Comparison of ENCODE assay signal across 1 cellular context in the genomic region with DNA sequence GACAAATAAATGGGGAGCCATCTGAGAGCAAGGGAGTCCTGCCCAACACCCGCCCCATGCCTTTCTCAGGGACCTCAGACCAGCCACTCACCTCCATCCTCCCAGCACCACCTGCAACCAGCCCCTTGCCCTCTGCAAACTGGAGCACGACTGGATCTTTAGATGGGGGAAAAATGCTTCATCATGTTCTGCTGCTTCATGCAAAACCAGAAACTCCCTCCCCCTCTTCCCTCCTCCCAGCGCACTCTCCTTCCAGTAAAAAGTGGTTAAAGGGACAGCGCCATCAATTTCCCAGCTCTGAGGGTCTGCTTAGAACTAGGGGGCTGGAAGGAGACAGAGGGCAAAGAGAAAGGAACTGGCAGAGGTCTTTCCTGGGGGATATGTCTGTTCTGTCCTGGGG.
TF ChIP-seq lines count a peak whose summit lies in the region.

No MANE protein-coding gene starts in this region.

TF ChIP-seq in K562, 482 proteins besides CTCF, POLR2A, EP300 and RAD21 (continued from another document):
- TF ChIP-seq, protein P1, sequence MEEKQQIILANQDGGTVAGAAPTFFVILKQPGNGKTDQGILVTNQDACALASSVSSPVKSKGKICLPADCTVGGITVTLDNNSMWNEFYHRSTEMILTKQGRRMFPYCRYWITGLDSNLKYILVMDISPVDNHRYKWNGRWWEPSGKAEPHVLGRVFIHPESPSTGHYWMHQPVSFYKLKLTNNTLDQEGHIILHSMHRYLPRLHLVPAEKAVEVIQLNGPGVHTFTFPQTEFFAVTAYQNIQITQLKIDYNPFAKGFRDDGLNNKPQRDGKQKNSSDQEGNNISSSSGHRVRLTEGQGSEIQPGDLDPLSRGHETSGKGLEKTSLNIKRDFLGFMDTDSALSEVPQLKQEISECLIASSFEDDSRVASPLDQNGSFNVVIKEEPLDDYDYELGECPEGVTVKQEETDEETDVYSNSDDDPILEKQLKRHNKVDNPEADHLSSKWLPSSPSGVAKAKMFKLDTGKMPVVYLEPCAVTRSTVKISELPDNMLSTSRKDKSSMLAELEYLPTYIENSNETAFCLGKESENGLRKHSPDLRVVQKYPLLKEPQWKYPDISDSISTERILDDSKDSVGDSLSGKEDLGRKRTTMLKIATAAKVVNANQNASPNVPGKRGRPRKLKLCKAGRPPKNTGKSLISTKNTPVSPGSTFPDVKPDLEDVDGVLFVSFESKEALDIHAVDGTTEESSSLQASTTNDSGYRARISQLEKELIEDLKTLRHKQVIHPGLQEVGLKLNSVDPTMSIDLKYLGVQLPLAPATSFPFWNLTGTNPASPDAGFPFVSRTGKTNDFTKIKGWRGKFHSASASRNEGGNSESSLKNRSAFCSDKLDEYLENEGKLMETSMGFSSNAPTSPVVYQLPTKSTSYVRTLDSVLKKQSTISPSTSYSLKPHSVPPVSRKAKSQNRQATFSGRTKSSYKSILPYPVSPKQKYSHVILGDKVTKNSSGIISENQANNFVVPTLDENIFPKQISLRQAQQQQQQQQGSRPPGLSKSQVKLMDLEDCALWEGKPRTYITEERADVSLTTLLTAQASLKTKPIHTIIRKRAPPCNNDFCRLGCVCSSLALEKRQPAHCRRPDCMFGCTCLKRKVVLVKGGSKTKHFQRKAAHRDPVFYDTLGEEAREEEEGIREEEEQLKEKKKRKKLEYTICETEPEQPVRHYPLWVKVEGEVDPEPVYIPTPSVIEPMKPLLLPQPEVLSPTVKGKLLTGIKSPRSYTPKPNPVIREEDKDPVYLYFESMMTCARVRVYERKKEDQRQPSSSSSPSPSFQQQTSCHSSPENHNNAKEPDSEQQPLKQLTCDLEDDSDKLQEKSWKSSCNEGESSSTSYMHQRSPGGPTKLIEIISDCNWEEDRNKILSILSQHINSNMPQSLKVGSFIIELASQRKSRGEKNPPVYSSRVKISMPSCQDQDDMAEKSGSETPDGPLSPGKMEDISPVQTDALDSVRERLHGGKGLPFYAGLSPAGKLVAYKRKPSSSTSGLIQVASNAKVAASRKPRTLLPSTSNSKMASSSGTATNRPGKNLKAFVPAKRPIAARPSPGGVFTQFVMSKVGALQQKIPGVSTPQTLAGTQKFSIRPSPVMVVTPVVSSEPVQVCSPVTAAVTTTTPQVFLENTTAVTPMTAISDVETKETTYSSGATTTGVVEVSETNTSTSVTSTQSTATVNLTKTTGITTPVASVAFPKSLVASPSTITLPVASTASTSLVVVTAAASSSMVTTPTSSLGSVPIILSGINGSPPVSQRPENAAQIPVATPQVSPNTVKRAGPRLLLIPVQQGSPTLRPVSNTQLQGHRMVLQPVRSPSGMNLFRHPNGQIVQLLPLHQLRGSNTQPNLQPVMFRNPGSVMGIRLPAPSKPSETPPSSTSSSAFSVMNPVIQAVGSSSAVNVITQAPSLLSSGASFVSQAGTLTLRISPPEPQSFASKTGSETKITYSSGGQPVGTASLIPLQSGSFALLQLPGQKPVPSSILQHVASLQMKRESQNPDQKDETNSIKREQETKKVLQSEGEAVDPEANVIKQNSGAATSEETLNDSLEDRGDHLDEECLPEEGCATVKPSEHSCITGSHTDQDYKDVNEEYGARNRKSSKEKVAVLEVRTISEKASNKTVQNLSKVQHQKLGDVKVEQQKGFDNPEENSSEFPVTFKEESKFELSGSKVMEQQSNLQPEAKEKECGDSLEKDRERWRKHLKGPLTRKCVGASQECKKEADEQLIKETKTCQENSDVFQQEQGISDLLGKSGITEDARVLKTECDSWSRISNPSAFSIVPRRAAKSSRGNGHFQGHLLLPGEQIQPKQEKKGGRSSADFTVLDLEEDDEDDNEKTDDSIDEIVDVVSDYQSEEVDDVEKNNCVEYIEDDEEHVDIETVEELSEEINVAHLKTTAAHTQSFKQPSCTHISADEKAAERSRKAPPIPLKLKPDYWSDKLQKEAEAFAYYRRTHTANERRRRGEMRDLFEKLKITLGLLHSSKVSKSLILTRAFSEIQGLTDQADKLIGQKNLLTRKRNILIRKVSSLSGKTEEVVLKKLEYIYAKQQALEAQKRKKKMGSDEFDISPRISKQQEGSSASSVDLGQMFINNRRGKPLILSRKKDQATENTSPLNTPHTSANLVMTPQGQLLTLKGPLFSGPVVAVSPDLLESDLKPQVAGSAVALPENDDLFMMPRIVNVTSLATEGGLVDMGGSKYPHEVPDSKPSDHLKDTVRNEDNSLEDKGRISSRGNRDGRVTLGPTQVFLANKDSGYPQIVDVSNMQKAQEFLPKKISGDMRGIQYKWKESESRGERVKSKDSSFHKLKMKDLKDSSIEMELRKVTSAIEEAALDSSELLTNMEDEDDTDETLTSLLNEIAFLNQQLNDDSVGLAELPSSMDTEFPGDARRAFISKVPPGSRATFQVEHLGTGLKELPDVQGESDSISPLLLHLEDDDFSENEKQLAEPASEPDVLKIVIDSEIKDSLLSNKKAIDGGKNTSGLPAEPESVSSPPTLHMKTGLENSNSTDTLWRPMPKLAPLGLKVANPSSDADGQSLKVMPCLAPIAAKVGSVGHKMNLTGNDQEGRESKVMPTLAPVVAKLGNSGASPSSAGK (IDR thresholded peaks at IDR 0.05): no peak
- TF ChIP-seq C11orf30 (IDR thresholded peaks at IDR 0.05; ENCODE audit: low read depth) (peak; percentile 54; the same call in 1 of the 2 replicates), RUNX1 (IDR thresholded peaks at IDR 0.05; ENCODE audit: low read depth) (no peak), MAFF (IDR thresholded peaks at IDR 0.05; ENCODE audit: low read length) (peak; percentile 43; the same call in 1 of the 2 replicates), ZNF507 (tag; conservative IDR thresholded peaks at IDR 0.05) (no peak), XRCC3 (IDR thresholded peaks at IDR 0.05) (no peak), CCNT2 (IDR thresholded peaks at IDR 0.05; ENCODE audit: borderline replicate concordance, extremely low read depth, insufficient read length, low read depth, low read length) (no peak), IRF2 (CRISPR knock-in tag; IDR thresholded peaks at IDR 0.05) (no peak), NFE2 (IDR thresholded peaks at IDR 0.05; ENCODE audit: low read depth) (peak; percentile 83), ETV6 (IDR thresholded peaks at IDR 0.05; ENCODE audit: borderline replicate concordance in 1 of 2, low read depth in 2 of 2, low read length in 1 of 2) (no peak), ETV6 (CRISPR knock-in tag; IDR thresholded peaks at IDR 0.05; ENCODE audit: borderline replicate concordance) (no peak), NFIC (IDR thresholded peaks at IDR 0.05) (peak; percentile 51; the same call in 1 of the 2 replicates), ZBTB7A (IDR thresholded peaks at IDR 0.05; ENCODE audit: borderline replicate concordance, control insufficient read depth, low read depth, low read length) (no peak), PURB (CRISPR knock-in tag; IDR thresholded peaks at IDR 0.05; ENCODE audit: low read depth) (no peak), MECOM (CRISPR knock-in tag; IDR thresholded peaks at IDR 0.05) (no peak), MAFG (tag; conservative IDR thresholded peaks at IDR 0.05) (peak; percentile 53), ZNF780A (CRISPR knock-in tag; IDR thresholded peaks at IDR 0.05) (no peak), ZNF764 (CRISPR knock-in tag; IDR thresholded peaks at IDR 0.05; ENCODE audit: low read depth) (no peak), GTF2F1 (IDR thresholded peaks at IDR 0.05; ENCODE audit: low read depth, low read length) (no peak), ZC3H11A (IDR thresholded peaks at IDR 0.05; ENCODE audit: low read depth, low read length) (no peak), ZKSCAN8 (CRISPR knock-in tag; IDR thresholded peaks at IDR 0.05) (no peak), CCAR2 (IDR thresholded peaks at IDR 0.05; ENCODE audit: low read depth, low read length) (no peak)
- TF ChIP-seq, protein P2, sequence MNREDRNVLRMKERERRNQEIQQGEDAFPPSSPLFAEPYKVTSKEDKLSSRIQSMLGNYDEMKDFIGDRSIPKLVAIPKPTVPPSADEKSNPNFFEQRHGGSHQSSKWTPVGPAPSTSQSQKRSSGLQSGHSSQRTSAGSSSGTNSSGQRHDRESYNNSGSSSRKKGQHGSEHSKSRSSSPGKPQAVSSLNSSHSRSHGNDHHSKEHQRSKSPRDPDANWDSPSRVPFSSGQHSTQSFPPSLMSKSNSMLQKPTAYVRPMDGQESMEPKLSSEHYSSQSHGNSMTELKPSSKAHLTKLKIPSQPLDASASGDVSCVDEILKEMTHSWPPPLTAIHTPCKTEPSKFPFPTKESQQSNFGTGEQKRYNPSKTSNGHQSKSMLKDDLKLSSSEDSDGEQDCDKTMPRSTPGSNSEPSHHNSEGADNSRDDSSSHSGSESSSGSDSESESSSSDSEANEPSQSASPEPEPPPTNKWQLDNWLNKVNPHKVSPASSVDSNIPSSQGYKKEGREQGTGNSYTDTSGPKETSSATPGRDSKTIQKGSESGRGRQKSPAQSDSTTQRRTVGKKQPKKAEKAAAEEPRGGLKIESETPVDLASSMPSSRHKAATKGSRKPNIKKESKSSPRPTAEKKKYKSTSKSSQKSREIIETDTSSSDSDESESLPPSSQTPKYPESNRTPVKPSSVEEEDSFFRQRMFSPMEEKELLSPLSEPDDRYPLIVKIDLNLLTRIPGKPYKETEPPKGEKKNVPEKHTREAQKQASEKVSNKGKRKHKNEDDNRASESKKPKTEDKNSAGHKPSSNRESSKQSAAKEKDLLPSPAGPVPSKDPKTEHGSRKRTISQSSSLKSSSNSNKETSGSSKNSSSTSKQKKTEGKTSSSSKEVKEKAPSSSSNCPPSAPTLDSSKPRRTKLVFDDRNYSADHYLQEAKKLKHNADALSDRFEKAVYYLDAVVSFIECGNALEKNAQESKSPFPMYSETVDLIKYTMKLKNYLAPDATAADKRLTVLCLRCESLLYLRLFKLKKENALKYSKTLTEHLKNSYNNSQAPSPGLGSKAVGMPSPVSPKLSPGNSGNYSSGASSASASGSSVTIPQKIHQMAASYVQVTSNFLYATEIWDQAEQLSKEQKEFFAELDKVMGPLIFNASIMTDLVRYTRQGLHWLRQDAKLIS (CRISPR knock-in tag; IDR thresholded peaks at IDR 0.05): no peak
- TF ChIP-seq, protein P3, sequence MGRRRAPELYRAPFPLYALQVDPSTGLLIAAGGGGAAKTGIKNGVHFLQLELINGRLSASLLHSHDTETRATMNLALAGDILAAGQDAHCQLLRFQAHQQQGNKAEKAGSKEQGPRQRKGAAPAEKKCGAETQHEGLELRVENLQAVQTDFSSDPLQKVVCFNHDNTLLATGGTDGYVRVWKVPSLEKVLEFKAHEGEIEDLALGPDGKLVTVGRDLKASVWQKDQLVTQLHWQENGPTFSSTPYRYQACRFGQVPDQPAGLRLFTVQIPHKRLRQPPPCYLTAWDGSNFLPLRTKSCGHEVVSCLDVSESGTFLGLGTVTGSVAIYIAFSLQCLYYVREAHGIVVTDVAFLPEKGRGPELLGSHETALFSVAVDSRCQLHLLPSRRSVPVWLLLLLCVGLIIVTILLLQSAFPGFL (CRISPR knock-in tag; IDR thresholded peaks at IDR 0.05): no peak
- TF ChIP-seq, protein P4, sequence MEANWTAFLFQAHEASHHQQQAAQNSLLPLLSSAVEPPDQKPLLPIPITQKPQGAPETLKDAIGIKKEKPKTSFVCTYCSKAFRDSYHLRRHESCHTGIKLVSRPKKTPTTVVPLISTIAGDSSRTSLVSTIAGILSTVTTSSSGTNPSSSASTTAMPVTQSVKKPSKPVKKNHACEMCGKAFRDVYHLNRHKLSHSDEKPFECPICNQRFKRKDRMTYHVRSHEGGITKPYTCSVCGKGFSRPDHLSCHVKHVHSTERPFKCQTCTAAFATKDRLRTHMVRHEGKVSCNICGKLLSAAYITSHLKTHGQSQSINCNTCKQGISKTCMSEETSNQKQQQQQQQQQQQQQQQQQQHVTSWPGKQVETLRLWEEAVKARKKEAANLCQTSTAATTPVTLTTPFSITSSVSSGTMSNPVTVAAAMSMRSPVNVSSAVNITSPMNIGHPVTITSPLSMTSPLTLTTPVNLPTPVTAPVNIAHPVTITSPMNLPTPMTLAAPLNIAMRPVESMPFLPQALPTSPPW (CRISPR knock-in tag; IDR thresholded peaks at IDR 0.05): peak; percentile 54
- TF ChIP-seq, protein P5, sequence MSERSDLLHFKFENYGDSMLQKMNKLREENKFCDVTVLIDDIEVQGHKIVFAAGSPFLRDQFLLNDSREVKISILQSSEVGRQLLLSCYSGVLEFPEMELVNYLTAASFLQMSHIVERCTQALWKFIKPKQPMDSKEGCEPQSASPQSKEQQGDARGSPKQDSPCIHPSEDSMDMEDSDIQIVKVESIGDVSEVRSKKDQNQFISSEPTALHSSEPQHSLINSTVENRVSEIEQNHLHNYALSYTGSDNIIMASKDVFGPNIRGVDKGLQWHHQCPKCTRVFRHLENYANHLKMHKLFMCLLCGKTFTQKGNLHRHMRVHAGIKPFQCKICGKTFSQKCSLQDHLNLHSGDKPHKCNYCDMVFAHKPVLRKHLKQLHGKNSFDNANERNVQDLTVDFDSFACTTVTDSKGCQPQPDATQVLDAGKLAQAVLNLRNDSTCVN (CRISPR knock-in tag; IDR thresholded peaks at IDR 0.05): no peak
TF ChIP-seq in K562: peak in this region for 9.
